ENCODE assay signal across 16 cellular contexts in genomic region chr11:88402784-88403183, GRCh38.
A peak's percentile ranks its signal among the peaks of the same experiment; 100 is the strongest.
DNase-seq lines count a peak whose midpoint lies in the region; ATAC-seq and TF ChIP-seq lines count a peak whose summit lies in the region.
"Had no signal": no experiment of that assay in that cellular context is flagged by ENCODE, and none has a peak within 500 bp of the region (broad histone marks: within the 10 kb centered on the region; RNA-seq: fewer than 3 reads in every experiment).

No MANE protein-coding gene starts in this region.

- H3K36me3 ChIP-seq in right lobe of liver (no peaks in the 10 kb centered on the region), suprapubic skin (no peaks in the 10 kb centered on the region)
- H3K36me3 ChIP-seq: BE2C, prostate gland, tibial nerve had no signal

- peaks cover 6% of the 10 kb centered on the region for H3K36me3 Mint-ChIP-seq in stimulated activated memory B cell treated with anti-CD40 and anti-IgM and Interleukin-4, amounts not matched to agents 10 μg/mL and 1 μg/mL and 100 μg/mL, for 72 hours
- H3K36me3 Mint-ChIP-seq: naive B cell had no signal

- ATAC-seq in HG03196 (IDR thresholded peaks at IDR 0.05; ENCODE audit: unreplicated experiment) (peak; percentile 5), right lobe of liver (no peak)
- no peak for ATAC-seq in stimulated activated memory B cell treated with anti-CD40 and anti-IgM and Interleukin-4, amounts not matched to agents 10 μg/mL and 1 μg/mL and 100 μg/mL, for 72 hours
- ATAC-seq: activated naive CD8-positive, alpha-beta T cell treated with anti-CD3 and anti-CD28 coated beads, Interleukin-2, amount 50 U/mL, for 24 hours had no signal

- WGBS in right lobe of liver (ENCODE audit: insufficient coverage, low coverage, low lambda C conversion rate, missing lambda C conversion rate): 84% methylated on average over 5 of the region's 5 CpGs
- 95% methylated on average over 5 of the region's 5 CpGs for WGBS in suprapubic skin

- no peak for TF ChIP-seq EP300 in suprapubic skin (IDR thresholded peaks at IDR 0.05)

- H3K27me3 ChIP-seq in right lobe of liver (no peaks in the 10 kb centered on the region), suprapubic skin (no peaks in the 10 kb centered on the region)
- H3K27me3 ChIP-seq: BE2C, tibial nerve had no signal

- peaks cover 6% of the 10 kb centered on the region for H3K4me1 Mint-ChIP-seq in stimulated activated memory B cell treated with anti-CD40 and anti-IgM and Interleukin-4, amounts not matched to agents 10 μg/mL and 1 μg/mL and 100 μg/mL, for 72 hours
- H3K4me1 Mint-ChIP-seq: naive B cell had no signal

- H3K4me1 ChIP-seq in right lobe of liver (no peaks in the 10 kb centered on the region), suprapubic skin (peaks cover 30% of the 10 kb centered on the region)
- H3K4me1 ChIP-seq: BE2C, prostate gland had no signal

- H3K4me3 ChIP-seq in astrocyte of the spinal cord (ENCODE audit: low read depth, low read length): no peak overlapping the region
- no peak overlapping the region for H3K4me3 ChIP-seq in right lobe of liver
- H3K4me3 ChIP-seq in suprapubic skin: no peak overlapping the region
- H3K4me3 ChIP-seq: prostate gland, tibial nerve had no signal

- H3K9me3 ChIP-seq in right lobe of liver (no peaks in the 10 kb centered on the region), suprapubic skin (no peaks in the 10 kb centered on the region)
- H3K9me3 ChIP-seq: BE2C, prostate gland, tibial nerve had no signal

- intact Hi-C loops in right lobe of liver (cut with DNase I): no loop called here

- H3K27me3 Mint-ChIP-seq in stimulated activated memory B cell treated with anti-CD40 and anti-IgM and Interleukin-4, amounts not matched to agents 10 μg/mL and 1 μg/mL and 100 μg/mL, for 72 hours: no peaks in the 10 kb centered on the region
- H3K27me3 Mint-ChIP-seq: activated naive CD8-positive, alpha-beta T cell treated with anti-CD3 and anti-CD28 coated beads, Interleukin-2, amount 50 U/mL, for 24 hours; naive B cell had no signal

- H3K9me3 Mint-ChIP-seq in stimulated activated memory B cell treated with anti-CD40 and anti-IgM and Interleukin-4, amounts not matched to agents 10 μg/mL and 1 μg/mL and 100 μg/mL, for 72 hours: no peaks in the 10 kb centered on the region
- H3K9me3 Mint-ChIP-seq: activated naive CD8-positive, alpha-beta T cell treated with anti-CD3 and anti-CD28 coated beads, Interleukin-2, amount 50 U/mL, for 24 hours; naive B cell had no signal

- TF ChIP-seq POLR2A in right lobe of liver (IDR thresholded peaks at IDR 0.05) (no peak), suprapubic skin (IDR thresholded peaks at IDR 0.05) (no peak)

- TF ChIP-seq CTCF in astrocyte of the spinal cord (IDR thresholded peaks at IDR 0.05; ENCODE audit: low read depth, low read length) (no peak), right lobe of liver (IDR thresholded peaks at IDR 0.05) (no peak), suprapubic skin (IDR thresholded peaks at IDR 0.05) (no peak)

- H3K4me3 Mint-ChIP-seq in stimulated activated memory B cell treated with anti-CD40 and anti-IgM and Interleukin-4, amounts not matched to agents 10 μg/mL and 1 μg/mL and 100 μg/mL, for 72 hours: no peak overlapping the region
- H3K4me3 Mint-ChIP-seq: activated naive CD8-positive, alpha-beta T cell treated with anti-CD3 and anti-CD28 coated beads, Interleukin-2, amount 50 U/mL, for 24 hours; naive B cell had no signal

- DNase-seq in ACHN (peak; percentile 57), astrocyte of the spinal cord (ENCODE audit: low read depth, low spot score) (peak; percentile 48), kidney glomerular epithelial cell (lab: John Stamatoyannopoulos, UW) (peak; percentile 19), right lobe of liver (no peak), suprapubic skin (ENCODE audit: low spot score in 2 of 2) (no peak)
- no peak for DNase-seq in activated CD4-positive, CD25-positive, alpha-beta regulatory T cell (lab: John Stamatoyannopoulos, UW)
- DNase-seq: activated CD4-positive, alpha-beta T cell treated with anti-CD3 and anti-CD28 coated beads for 48 hours; activated naive CD8-positive, alpha-beta T cell treated with anti-CD3 and anti-CD28 coated beads, Interleukin-2, amount 50 U/mL, for 24 hours; activated T-cell treated with anti-CD3 and anti-CD28 coated beads, Interleukin-2, amount 50 U/mL, for 1 hour; BE2C; DMS79 treated with DMSO at 0.1 percent for 48 hours; naive B cell had no signal

- in situ Hi-C loops in ACHN (cut with HindIII; ENCODE audit: low pct_ligation_motif_present, low pct_unique_long_range_greater_than_20kb, low sequenced_read_pairs): no loop called here
- in situ Hi-C loops in astrocyte of the spinal cord (cut with HindIII; ENCODE audit: low sequenced_read_pairs): no loop called here

- H3K27ac Mint-ChIP-seq in stimulated activated memory B cell treated with anti-CD40 and anti-IgM and Interleukin-4, amounts not matched to agents 10 μg/mL and 1 μg/mL and 100 μg/mL, for 72 hours: no peak overlapping the region
- H3K27ac Mint-ChIP-seq: activated naive CD8-positive, alpha-beta T cell treated with anti-CD3 and anti-CD28 coated beads, Interleukin-2, amount 50 U/mL, for 24 hours; naive B cell had no signal

- no peak overlapping the region for H3K27ac ChIP-seq in right lobe of liver
- H3K27ac ChIP-seq in suprapubic skin: no peak overlapping the region
- H3K27ac ChIP-seq: prostate gland had no signal

Comparison
In these comparisons a context has a peak if more than half of its experiments do, and no peak if none do; other contexts are left out.
1. DNase-seq: peak in ACHN (single experiment), astrocyte of the spinal cord (single experiment) and kidney glomerular epithelial cell (single experiment); none in right lobe of liver (0 of 3), suprapubic skin (0 of 2) and activated CD4-positive, CD25-positive, alpha-beta regulatory T cell (0 of 4).